8 cellular contexts compared by ENCODE assay signal in genomic region chr3:16264174-16264707, GRCh38. TPM values are rescaled to one million over a fixed set of nuclear protein-coding genes. Genes with fewer than 3 reads are reported as not detected.
DNase-seq lines count a peak whose midpoint lies in the region; ATAC-seq, FAIRE-seq and TF ChIP-seq lines count a peak whose summit lies in the region.

No MANE protein-coding gene starts in this region.

- H3K4me1 ChIP-seq in thymus (ENCODE audit: control insufficient read depth, insufficient read depth, low read length): peaks cover 4% of the 10 kb centered on the region

- under 1% methylated on average over 21 of the region's 21 CpGs for WGBS in thymus

- FAIRE-seq in frontal cortex (lab: Jason Lieb, UNC): no peak

- peaks cover 5 to 12% of the 10 kb centered on the region in 2 donors for H3K36me3 Mint-ChIP-seq in activated naive CD4-positive, alpha-beta T cell treated with anti-CD3 and anti-CD28 coated beads, Interleukin-2, amount 50 U/mL, for 72 hours

- H3K36me3 ChIP-seq in kidney epithelial cell (ENCODE audit: control insufficient read depth, insufficient read depth, low read length) (no peaks in the 10 kb centered on the region), thymus (ENCODE audit: control insufficient read depth, insufficient read depth) (no peaks in the 10 kb centered on the region)

- TF ChIP-seq CTCF in kidney epithelial cell (IDR thresholded peaks at IDR 0.05; ENCODE audit: insufficient read depth, low read length, poor library complexity, severe bottlenecking): no peak

- peak overlapping the region; percentile 78 for H3K4me3 ChIP-seq in kidney epithelial cell (ENCODE audit: low read depth, low read length)
- peak overlapping the region; percentile 82 for H3K4me3 ChIP-seq in thymus (ENCODE audit: low read length)

- DNase-seq in EH (ENCODE audit: low read depth) (peak; percentile 25), kidney epithelial cell (ENCODE audit: low read depth) (no peak), frontal cortex (ENCODE audit: low spot score in 2 of 2) (no peak), HCEC 1CT (no peak)
- peak in 1 of 2 donors; percentile 60 for DNase-seq in activated naive CD4-positive, alpha-beta T cell treated with anti-CD3 and anti-CD28 coated beads, Interleukin-2, amount 50 U/mL, for 72 hours (ENCODE audit: low spot score in 2 of 2)
- DNase-seq in effector CD8-positive, alpha-beta T cell (lab: John Stamatoyannopoulos, UW): no peak

- H3K27me3 ChIP-seq in kidney epithelial cell (ENCODE audit: control insufficient read depth, insufficient read depth, low read length): no peaks in the 10 kb centered on the region
- no peaks in the 10 kb centered on the region for H3K27me3 ChIP-seq in thymus (ENCODE audit: control insufficient read depth, insufficient read depth)

- H3K9me3 Mint-ChIP-seq in activated naive CD4-positive, alpha-beta T cell treated with anti-CD3 and anti-CD28 coated beads, Interleukin-2, amount 50 U/mL, for 72 hours: no peaks in the 10 kb centered on the region

- H3K9me3 ChIP-seq in thymus (ENCODE audit: control insufficient read depth): no peaks in the 10 kb centered on the region

- ATAC-seq in HG02885 (IDR thresholded peaks at IDR 0.05; ENCODE audit: poor library complexity, unreplicated experiment): peak; percentile 5
- peak in 1 of 2 donors; percentile 19 for ATAC-seq in activated naive CD4-positive, alpha-beta T cell treated with anti-CD3 and anti-CD28 coated beads, Interleukin-2, amount 50 U/mL, for 72 hours

- H3K27ac ChIP-seq in thymus (ENCODE audit: low read depth): peak overlapping the region; percentile 88

- peak overlapping the region; percentile 94 to 95 for H3K27ac Mint-ChIP-seq in activated naive CD4-positive, alpha-beta T cell treated with anti-CD3 and anti-CD28 coated beads, Interleukin-2, amount 50 U/mL, for 72 hours

RNA-seq across cellular contexts. Expression of gene DPH3, which starts 0.5 kb away (rescaled TPM):
- total RNA-seq in activated naive CD4-positive, alpha-beta T cell treated with anti-CD3 and anti-CD28 coated beads, Interleukin-2, amount 50 U/mL, for 72 hours: 10 to 100 TPM; 15.2 to 23.9 TPM
- total RNA-seq in kidney epithelial cell (29.6 and 30.5 TPM in 2 replicates), frontal cortex (20.4 TPM)
- polyA plus RNA-seq in thymus: 21.2 TPM

RNA-seq across cellular contexts. Expression of gene OXNAD1, which starts 0.8 kb away (rescaled TPM):
- total RNA-seq in activated naive CD4-positive, alpha-beta T cell treated with anti-CD3 and anti-CD28 coated beads, Interleukin-2, amount 50 U/mL, for 72 hours: 10 to 100 TPM; 47.7 to 53.9 TPM
- total RNA-seq in kidney epithelial cell: 16.6 and 18.8 TPM in 2 replicates
- 34.4 TPM for polyA plus RNA-seq in thymus
- 15.5 TPM for total RNA-seq in frontal cortex
